ENCODE assay signal across 23 cellular contexts in the genomic region with DNA sequence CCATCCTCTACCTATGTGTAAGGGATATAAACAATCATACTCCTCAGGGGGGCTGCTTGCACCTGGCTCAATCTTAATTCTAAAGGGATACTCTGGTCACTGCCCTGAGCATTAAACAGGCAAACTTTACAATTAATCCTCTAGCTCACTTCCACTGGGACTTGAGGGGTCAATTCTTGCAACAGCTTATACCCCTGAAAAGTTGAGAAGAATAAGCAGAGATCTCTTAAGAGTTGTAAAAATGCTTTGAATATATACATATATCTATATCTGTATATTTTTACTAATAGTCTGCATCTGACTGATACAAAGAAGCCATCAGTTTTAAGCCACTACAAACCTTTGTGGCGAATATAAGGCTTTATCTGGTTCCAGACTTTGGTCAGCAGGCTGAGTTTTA.
"Had no signal": no experiment of that assay in that cellular context is flagged by ENCODE, and none has a peak within 500 bp of the region (broad histone marks: within the 10 kb centered on the region; RNA-seq: fewer than 3 reads in every experiment).

No MANE protein-coding gene starts in this region.

- DNase-seq: colonic mucosa; cortex of kidney; dermis blood vessel endothelial cell; dorsolateral prefrontal cortex; effector CD4-positive, alpha-beta T cell; effector CD8-positive, alpha-beta T cell; effector memory CD4-positive, alpha-beta T cell; effector memory CD8-positive, alpha-beta T cell; endodermal cell; erythroblast; esophagus squamous epithelium; foreskin fibroblast; foreskin keratinocyte; foreskin melanocyte; gastrocnemius medialis; glutamatergic neuron; head of caudate nucleus; heart left ventricle; heart right ventricle had no signal

- FAIRE-seq: colon, endometrium, endothelial cell of umbilical vein, frontal cortex had no signal
